8 cellular contexts compared by ENCODE assay signal in genomic region chr14:106556665-106557289, GRCh38.
DNase-seq lines count a peak whose midpoint lies in the region; ATAC-seq and TF ChIP-seq lines count a peak whose summit lies in the region.

No MANE protein-coding gene starts in this region.

- H3K27ac Mint-ChIP-seq in activated T-helper 1 cell treated with anti-CD3 and anti-CD28 coated beads, Interleukin-12 subunit alpha, Interleukin-12 subunit beta, Interleukin-2, Interleukin-4 antibody, amounts not matched to agents 30 ng/mL and 10 ng/mL and 1 ng/mL, durations not matched to agents 14 hours and 24 hours and 36 hours: no peak overlapping the region

- in situ Hi-C loops in Panc1 (cut with HindIII; ENCODE audit: low pct_unique_long_range_greater_than_20kb, low sequenced_read_pairs): no loop called here

- H3K27me3 ChIP-seq in Panc1 (ENCODE audit: control insufficient read depth, insufficient read depth, low read length): no peaks in the 10 kb centered on the region; the same call in 1 of the 2 replicates
- no peaks in the 10 kb centered on the region for H3K27me3 ChIP-seq in lower lobe of right lung (ENCODE audit: low read depth)
- H3K27me3 ChIP-seq in thoracic aorta (replicated peaks; ENCODE audit: insufficient read depth): no peaks in the 10 kb centered on the region

- no peak overlapping the region for H3K4me3 Mint-ChIP-seq in activated T-helper 1 cell treated with anti-CD3 and anti-CD28 coated beads, Interleukin-12 subunit alpha, Interleukin-12 subunit beta, Interleukin-2, Interleukin-4 antibody, amounts not matched to agents 30 ng/mL and 10 ng/mL and 1 ng/mL, durations not matched to agents 14 hours and 24 hours and 36 hours

- peaks cover 14% of the 10 kb centered on the region for H3K27me3 Mint-ChIP-seq in activated T-helper 1 cell treated with anti-CD3 and anti-CD28 coated beads, Interleukin-12 subunit alpha, Interleukin-12 subunit beta, Interleukin-2, Interleukin-4 antibody, amounts not matched to agents 30 ng/mL and 10 ng/mL and 1 ng/mL, durations not matched to agents 14 hours and 24 hours and 36 hours (ENCODE audit: insufficient read depth)

- ATAC-seq in Panc1 (no peak), lower lobe of right lung (peak in 1 of 2 donors; percentile 67), thoracic aorta (ENCODE audit: insufficient number of reproducible peaks, low FRiP score, low read depth) (no peak)

- POLR2A ChIA-PET in Panc1 (lab: Charles Lee): no interaction called here

- DNase-seq in NCI-H187 (lab: John Stamatoyannopoulos, UW) (peak; percentile 44 to 60), NCI-H187 treated with DMSO at 0.1 percent for 48 hours (lab: John Stamatoyannopoulos, UW) (no peak), Panc1 (ENCODE audit: low read depth, low spot score) (peak; percentile 35), lower lobe of right lung (peak; percentile 77), thoracic aorta (ENCODE audit: low spot score) (no peak), NCI-H1092 (lab: John Stamatoyannopoulos, UW) (no peak), iPS-NIHi11 (ENCODE audit: low spot score) (no peak)
- DNase-seq in activated T-helper 1 cell treated with anti-CD3 and anti-CD28 coated beads, Interleukin-12 subunit alpha, Interleukin-12 subunit beta, Interleukin-2, Interleukin-4 antibody, amounts not matched to agents 30 ng/mL and 10 ng/mL and 1 ng/mL, durations not matched to agents 14 hours and 24 hours and 36 hours (ENCODE audit: low spot score): peak; percentile 59

- no peaks in the 10 kb centered on the region for H3K4me1 Mint-ChIP-seq in activated T-helper 1 cell treated with anti-CD3 and anti-CD28 coated beads, Interleukin-12 subunit alpha, Interleukin-12 subunit beta, Interleukin-2, Interleukin-4 antibody, amounts not matched to agents 30 ng/mL and 10 ng/mL and 1 ng/mL, durations not matched to agents 14 hours and 24 hours and 36 hours (ENCODE audit: low read depth)

- no peak overlapping the region for H3K4me3 ChIP-seq in Panc1 (ENCODE audit: low read depth in 2 of 2, low read length in 2 of 2)
- H3K4me3 ChIP-seq in lower lobe of right lung: no peak overlapping the region
- no peak overlapping the region for H3K4me3 ChIP-seq in thoracic aorta

- TF ChIP-seq CTCF in Panc1 (IDR thresholded peaks at IDR 0.05) (peak; percentile 84), lower lobe of right lung (IDR thresholded peaks at IDR 0.05) (peak; percentile 72), thoracic aorta (IDR thresholded peaks at IDR 0.05) (peak; percentile 19)

- no TSS peak for BruUV-seq in Panc1 (replicated peaks; lab: Mats Ljungman, UMichigan)

- intact Hi-C loops in Panc1 (cut with micrococcal nuclease; ENCODE audit: unreplicated experiment): no loop called here
- intact Hi-C loops in activated T-helper 1 cell treated with anti-CD3 and anti-CD28 coated beads, Interleukin-12 subunit alpha, Interleukin-12 subunit beta, Interleukin-2, Interleukin-4 antibody, amounts not matched to agents 30 ng/mL and 10 ng/mL and 1 ng/mL, durations not matched to agents 14 hours and 24 hours and 36 hours (cut with micrococcal nuclease): loop anchor here (1.0 kb wide), 1 partner anchor 17 kb away; no protein-coding TSS in a partner anchor
- intact Hi-C loops in lower lobe of right lung (cut with DNase I): no loop called here

- H3K9me3 Mint-ChIP-seq in activated T-helper 1 cell treated with anti-CD3 and anti-CD28 coated beads, Interleukin-12 subunit alpha, Interleukin-12 subunit beta, Interleukin-2, Interleukin-4 antibody, amounts not matched to agents 30 ng/mL and 10 ng/mL and 1 ng/mL, durations not matched to agents 14 hours and 24 hours and 36 hours: no peaks in the 10 kb centered on the region

- H3K36me3 ChIP-seq in Panc1 (ENCODE audit: control insufficient read depth, insufficient read depth, low read length) (no peaks in the 10 kb centered on the region), lower lobe of right lung (no peaks in the 10 kb centered on the region), thoracic aorta (no peaks in the 10 kb centered on the region)

- H3K4me1 ChIP-seq in Panc1 (ENCODE audit: control insufficient read depth, insufficient read depth, low read length): no peaks in the 10 kb centered on the region
- no peaks in the 10 kb centered on the region for H3K4me1 ChIP-seq in lower lobe of right lung
- H3K4me1 ChIP-seq in thoracic aorta (ENCODE audit: control insufficient read depth in 1 of 2, low read depth in 2 of 2): no peaks in the 10 kb centered on the region

- H3K9me3 ChIP-seq in Panc1 (ENCODE audit: control insufficient read depth, insufficient read depth, low read depth, low read length) (no peaks in the 10 kb centered on the region), lower lobe of right lung (no peaks in the 10 kb centered on the region), thoracic aorta (no peaks in the 10 kb centered on the region)

- no peaks in the 10 kb centered on the region for H3K36me3 Mint-ChIP-seq in activated T-helper 1 cell treated with anti-CD3 and anti-CD28 coated beads, Interleukin-12 subunit alpha, Interleukin-12 subunit beta, Interleukin-2, Interleukin-4 antibody, amounts not matched to agents 30 ng/mL and 10 ng/mL and 1 ng/mL, durations not matched to agents 14 hours and 24 hours and 36 hours (ENCODE audit: low read depth)

- CTCF ChIA-PET in Panc1 (lab: Charles Lee): interaction anchor here (0.8 kb wide), 1 partner anchor 378 kb away, joined by 4 read pairs; no protein-coding TSS in a partner anchor

- H3K27ac ChIP-seq in Panc1 (ENCODE audit: low read length) (no peak overlapping the region), lower lobe of right lung (no peak overlapping the region), thoracic aorta (no peak overlapping the region)

Comparison
In these comparisons a context has a peak if more than half of its experiments do, and no peak if none do; other contexts are left out.
1. DNase-seq: peak in NCI-H187 (2 of 2), Panc1 (single experiment), activated T-helper 1 cell treated with anti-CD3 and anti-CD28 coated beads, Interleukin-12 subunit alpha, Interleukin-12 subunit beta, Interleukin-2, Interleukin-4 antibody, amounts not matched to agents 30 ng/mL and 10 ng/mL and 1 ng/mL, durations not matched to agents 14 hours and 24 hours and 36 hours (single experiment) and lower lobe of right lung (single experiment); none in NCI-H187 treated with DMSO at 0.1 percent for 48 hours (single experiment), thoracic aorta (single experiment), NCI-H1092 (single experiment) and iPS-NIHi11 (single experiment).
2. CTCF ChIP-seq: peak in every context shown above with its lines; median percentile 84 in Panc1; 72 in lower lobe of right lung; 19 in thoracic aorta.